Comparison of ENCODE assay signal across 8 cellular contexts in the genomic region with DNA sequence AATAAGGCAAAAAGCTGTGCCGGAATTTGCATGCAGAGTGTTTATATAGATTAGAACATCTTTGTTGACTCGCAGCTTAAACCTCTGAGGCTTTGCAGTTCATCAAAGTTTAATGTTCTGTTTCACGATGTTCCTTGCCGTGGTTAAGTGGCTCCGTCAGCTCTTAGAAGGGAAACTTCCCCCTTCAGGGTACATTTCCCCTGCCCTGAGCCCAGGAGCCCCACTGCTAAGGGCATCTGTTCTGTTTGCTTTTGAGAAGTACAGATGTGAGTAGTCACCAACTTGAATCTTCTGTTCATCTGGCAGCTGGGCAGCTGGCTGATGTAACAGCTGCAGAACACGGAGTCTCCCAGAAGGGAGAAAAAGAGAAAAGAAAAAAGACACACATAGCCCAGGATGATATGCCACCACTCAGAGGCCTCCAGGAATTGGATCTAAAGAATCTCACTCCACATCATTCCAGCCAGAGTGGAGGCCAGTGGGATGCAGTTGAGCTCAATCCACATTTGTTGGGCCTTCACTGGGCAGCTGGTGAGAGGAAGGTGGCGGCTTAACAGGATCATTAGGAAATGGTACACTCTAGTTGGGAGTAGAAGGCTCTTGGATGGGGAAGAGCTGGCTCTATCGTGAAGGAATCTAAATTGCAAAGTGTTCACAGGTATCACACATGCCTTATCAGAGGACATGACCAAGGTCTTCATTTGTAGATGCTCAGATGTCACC.
DNase-seq lines count a peak whose midpoint lies in the region; ATAC-seq, FAIRE-seq and TF ChIP-seq lines count a peak whose summit lies in the region.

No MANE protein-coding gene starts in this region.

- peaks cover 14% of the 10 kb centered on the region for H3K9me3 Mint-ChIP-seq in WTC11

- peak; percentile 5 for DNase-seq in GDM1 (lab: John Stamatoyannopoulos, UW)
- peak; percentile 49 to 67 for DNase-seq in ascending aorta (ENCODE audit: low spot score in 2 of 2)
- no peak for DNase-seq in WTC11 (ENCODE audit: low spot score)
- no peak for DNase-seq in kidney
- no peak for DNase-seq in activated CD4-positive, alpha-beta T cell treated with anti-CD3 and anti-CD28 coated beads, Interleukin-2, amount 50 U/mL, for 48 hours
- DNase-seq in NCI-H2081 (lab: John Stamatoyannopoulos, UW) = no peak

- peaks cover 4% of the 10 kb centered on the region for H3K27me3 Mint-ChIP-seq in WTC11 (ENCODE audit: low read depth)

- no peak for FAIRE-seq in kidney (lab: Jason Lieb, UNC)

- H3K4me1 ChIP-seq in ascending aorta (no peaks in the 10 kb centered on the region), mucosa of rectum (ENCODE audit: control insufficient read depth in 2 of 2, insufficient read depth in 2 of 2, low read length in 2 of 2) (peaks cover 19 to 23% of the 10 kb centered on the region in 2 donors), kidney (ENCODE audit: control insufficient read depth in 1 of 2, insufficient read depth in 1 of 2, low read depth in 1 of 2, low read length in 2 of 2) (no peaks in the 10 kb centered on the region)

- ATAC-seq in HG02798 (IDR thresholded peaks at IDR 0.05; ENCODE audit: poor library complexity, unreplicated experiment) = peak; percentile 68
- no peak for ATAC-seq in WTC11

- TF ChIP-seq CTCF in ascending aorta (IDR thresholded peaks at IDR 0.05) = no peak
- TF ChIP-seq CTCF in WTC11 (IDR thresholded peaks at IDR 0.05) = no peak
- no peak for TF ChIP-seq CTCF in kidney (IDR thresholded peaks at IDR 0.05; ENCODE audit: borderline replicate concordance, extremely low read depth, insufficient read depth)

- peaks cover 17% of the 10 kb centered on the region for H3K4me1 Mint-ChIP-seq in WTC11

- H3K9me3 ChIP-seq in ascending aorta (no peaks in the 10 kb centered on the region), mucosa of rectum (ENCODE audit: control insufficient read depth in 2 of 2, low read length in 2 of 2) (no peaks in the 10 kb centered on the region), kidney (ENCODE audit: control insufficient read depth in 1 of 2, low read length in 2 of 2) (no peaks in the 10 kb centered on the region)

- peak overlapping the region in 1 of 2 donors; percentile 3 for H3K9ac ChIP-seq in mucosa of rectum (ENCODE audit: low read depth in 1 of 2, low read length in 2 of 2)
- no peak overlapping the region for H3K9ac ChIP-seq in kidney (ENCODE audit: low read length in 2 of 2)

- no peaks in the 10 kb centered on the region for H3K36me3 Mint-ChIP-seq in WTC11

- H3K4me3 ChIP-seq in ascending aorta (no peak overlapping the region), mucosa of rectum (ENCODE audit: low read length in 2 of 2) (no peak overlapping the region), kidney (ENCODE audit: low read length in 2 of 2) (no peak overlapping the region)

- H3K36me3 ChIP-seq in ascending aorta (no peaks in the 10 kb centered on the region), mucosa of rectum (ENCODE audit: control insufficient read depth in 2 of 2, insufficient read depth in 2 of 2, low read length in 2 of 2) (no peaks in the 10 kb centered on the region), kidney (ENCODE audit: control insufficient read depth in 1 of 2, insufficient read depth in 2 of 2, low read length in 2 of 2) (no peaks in the 10 kb centered on the region)

- H3K27ac ChIP-seq in ascending aorta (peak overlapping the region; percentile 11 to 61), mucosa of rectum (ENCODE audit: low read depth in 2 of 2, low read length in 2 of 2) (peak overlapping the region; percentile 75 to 77), kidney (ENCODE audit: low read depth in 2 of 2, low read length in 2 of 2) (no peak overlapping the region)

- no peaks in the 10 kb centered on the region for H3K27me3 ChIP-seq in ascending aorta
- no peaks in the 10 kb centered on the region for H3K27me3 ChIP-seq in mucosa of rectum (ENCODE audit: control insufficient read depth in 2 of 2, insufficient read depth in 2 of 2, low read length in 2 of 2)

- no peak overlapping the region for H3K27ac Mint-ChIP-seq in WTC11

- CTCF ChIA-PET in WTC11 (lab: Charles Lee) = interaction anchor here (0.9 to 1.7 kb wide), 3 partner anchors 19 to 154 kb away, joined by 3 to 7 read pairs (median 4); no protein-coding TSS in a partner anchor

- POLR2A ChIA-PET in WTC11 (lab: Charles Lee) = no interaction called here

- intact Hi-C loops in ascending aorta (cut with DNase I) (no loop called here), kidney (cut with DNase I) (no loop called here)

- no peak overlapping the region for H3K4me3 Mint-ChIP-seq in WTC11

TF ChIP-seq in WTC11, 78 proteins besides CTCF, POLR2A, EP300 and RAD21:
- TF ChIP-seq ZNF121 (CRISPR knock-in tag; IDR thresholded peaks at IDR 0.05) = no peak
- no peak for TF ChIP-seq USF2 (CRISPR knock-in tag; IDR thresholded peaks at IDR 0.05)
- TF ChIP-seq PRRX2 (CRISPR knock-in tag; IDR thresholded peaks at IDR 0.05) = no peak

Comparison
In these comparisons a context has a peak if more than half of its experiments do, and no peak if none do; other contexts are left out.
1. DNase-seq: peak in GDM1 (single experiment) and ascending aorta (2 of 2); none in WTC11 (single experiment), kidney (single experiment), activated CD4-positive, alpha-beta T cell treated with anti-CD3 and anti-CD28 coated beads, Interleukin-2, amount 50 U/mL, for 48 hours (0 of 2) and NCI-H2081 (0 of 2).
2. H3K27ac ChIP-seq: peak in ascending aorta (2 of 2) and mucosa of rectum (2 of 2); none in kidney (0 of 2).